ENCODE assay signal across 8 cellular contexts in genomic region chr15:78620021-78620838, GRCh38. TPM values are rescaled to one million over a fixed set of nuclear protein-coding genes. Genes with fewer than 3 reads are reported as not detected.
DNase-seq lines count a peak whose midpoint lies in the region; ATAC-seq and TF ChIP-seq lines count a peak whose summit lies in the region.

No MANE protein-coding gene starts in this region.

- H3K4me1 Mint-ChIP-seq in GM23338, result peaks cover 21% of the 10 kb centered on the region
- no peaks in the 10 kb centered on the region for H3K4me1 Mint-ChIP-seq in activated T-helper 1 cell treated with anti-CD3 and anti-CD28 coated beads, Interleukin-12 subunit alpha, Interleukin-12 subunit beta, Interleukin-2, Interleukin-4 antibody, amounts not matched to agents 30 ng/mL and 10 ng/mL and 1 ng/mL, durations not matched to agents 14 hours and 24 hours and 36 hours (ENCODE audit: low read depth)

- H3K27me3 Mint-ChIP-seq in GM23338 (ENCODE audit: insufficient read depth, low read depth, poor library complexity), result peaks cover 36% of the 10 kb centered on the region
- peaks cover 48% of the 10 kb centered on the region for H3K27me3 Mint-ChIP-seq in activated T-helper 1 cell treated with anti-CD3 and anti-CD28 coated beads, Interleukin-12 subunit alpha, Interleukin-12 subunit beta, Interleukin-2, Interleukin-4 antibody, amounts not matched to agents 30 ng/mL and 10 ng/mL and 1 ng/mL, durations not matched to agents 14 hours and 24 hours and 36 hours (ENCODE audit: insufficient read depth)

- no TSS peak for BruUV-seq in Panc1 (replicated peaks; lab: Mats Ljungman, UMichigan)

- CTCF ChIA-PET in Panc1 (lab: Charles Lee), result interaction anchor here (0.6 to 1.0 kb wide), 2 partner anchors 91 to 119 kb away, joined by 3 read pairs; no protein-coding TSS in a partner anchor

- peak; percentile 80 for DNase-seq in GM23338 (ENCODE audit: low spot score)
- DNase-seq in Panc1 (ENCODE audit: low read depth, low spot score), result no peak
- peak; percentile 8 for DNase-seq in foreskin melanocyte
- no peak for DNase-seq in psoas muscle
- no peak for DNase-seq in activated T-helper 1 cell treated with anti-CD3 and anti-CD28 coated beads, Interleukin-12 subunit alpha, Interleukin-12 subunit beta, Interleukin-2, Interleukin-4 antibody, amounts not matched to agents 30 ng/mL and 10 ng/mL and 1 ng/mL, durations not matched to agents 14 hours and 24 hours and 36 hours (ENCODE audit: low spot score)
- DNase-seq in activated naive CD4-positive, alpha-beta T cell (lab: John Stamatoyannopoulos, UW), result no peak

- peak overlapping the region; percentile 98 for H2AFZ ChIP-seq in GM23338

- H3K4me3 ChIP-seq in GM23338 (peak overlapping the region; percentile 71), Panc1 (ENCODE audit: low read depth in 2 of 2, low read length in 2 of 2) (peak overlapping the region; percentile 39 to 40), psoas muscle (peak overlapping the region; percentile 61)

- no peaks in the 10 kb centered on the region for H3K4me1 ChIP-seq in GM23338 (ENCODE audit: insufficient read depth)
- H3K4me1 ChIP-seq in Panc1 (ENCODE audit: control insufficient read depth, insufficient read depth, low read length), result peaks cover 7% of the 10 kb centered on the region; the same call in 1 of the 2 replicates
- H3K4me1 ChIP-seq in psoas muscle, result peaks cover 7% of the 10 kb centered on the region

- H3K4me3 Mint-ChIP-seq in GM23338, result peak overlapping the region; percentile 72
- H3K4me3 Mint-ChIP-seq in activated T-helper 1 cell treated with anti-CD3 and anti-CD28 coated beads, Interleukin-12 subunit alpha, Interleukin-12 subunit beta, Interleukin-2, Interleukin-4 antibody, amounts not matched to agents 30 ng/mL and 10 ng/mL and 1 ng/mL, durations not matched to agents 14 hours and 24 hours and 36 hours, result no peak overlapping the region

- POLR2A ChIA-PET in Panc1 (lab: Charles Lee), result no interaction called here

- WGBS in psoas muscle, 3 donors, result 1 to 3% (median 1%) methylated on average over 52 to 82 of the region's 82 CpGs

- no peak overlapping the region for H3K27ac ChIP-seq in GM23338 (ENCODE audit: low read depth)
- H3K27ac ChIP-seq in Panc1 (ENCODE audit: low read length), result no peak overlapping the region
- H3K27ac ChIP-seq in psoas muscle, result no peak overlapping the region

- H3K9me3 ChIP-seq in Panc1 (ENCODE audit: control insufficient read depth, insufficient read depth, low read depth, low read length) (no peaks in the 10 kb centered on the region), psoas muscle (no peaks in the 10 kb centered on the region)

- peak overlapping the region; percentile 93 for H3K4me2 ChIP-seq in GM23338

- H3K27me3 ChIP-seq in GM23338 (ENCODE audit: insufficient read depth) (peaks cover 44% of the 10 kb centered on the region), Panc1 (ENCODE audit: control insufficient read depth, insufficient read depth, low read length) (peaks cover 5% of the 10 kb centered on the region), psoas muscle (ENCODE audit: insufficient read depth in 3 of 3, low read length in 2 of 3) (peaks cover 0 to 39% (median 20%) of the 10 kb centered on the region in 3 donors)

- intact Hi-C loops in Panc1 (cut with micrococcal nuclease; ENCODE audit: unreplicated experiment), result no loop called here
- intact Hi-C loops in psoas muscle (cut with DNase I), result no loop called here
- intact Hi-C loops in activated T-helper 1 cell treated with anti-CD3 and anti-CD28 coated beads, Interleukin-12 subunit alpha, Interleukin-12 subunit beta, Interleukin-2, Interleukin-4 antibody, amounts not matched to agents 30 ng/mL and 10 ng/mL and 1 ng/mL, durations not matched to agents 14 hours and 24 hours and 36 hours (cut with micrococcal nuclease), result no loop called here

- no peaks in the 10 kb centered on the region for H3K9me3 Mint-ChIP-seq in GM23338
- H3K9me3 Mint-ChIP-seq in activated T-helper 1 cell treated with anti-CD3 and anti-CD28 coated beads, Interleukin-12 subunit alpha, Interleukin-12 subunit beta, Interleukin-2, Interleukin-4 antibody, amounts not matched to agents 30 ng/mL and 10 ng/mL and 1 ng/mL, durations not matched to agents 14 hours and 24 hours and 36 hours, result no peaks in the 10 kb centered on the region

- no peaks in the 10 kb centered on the region for H4K20me1 ChIP-seq in GM23338 (replicated peaks; ENCODE audit: insufficient read depth)

- peak; percentile 75 for ATAC-seq in GM23338
- ATAC-seq in Panc1, result peak; percentile 57
- peak; percentile 22 to 39 (median 32) for ATAC-seq in psoas muscle
- no peak for ATAC-seq in HG03175 (IDR thresholded peaks at IDR 0.05; ENCODE audit: unreplicated experiment)
- no peak for ATAC-seq in GM21381 (IDR thresholded peaks at IDR 0.05; ENCODE audit: unreplicated experiment)

- no peaks in the 10 kb centered on the region for H3K36me3 Mint-ChIP-seq in GM23338 (ENCODE audit: low read depth)
- no peaks in the 10 kb centered on the region for H3K36me3 Mint-ChIP-seq in activated T-helper 1 cell treated with anti-CD3 and anti-CD28 coated beads, Interleukin-12 subunit alpha, Interleukin-12 subunit beta, Interleukin-2, Interleukin-4 antibody, amounts not matched to agents 30 ng/mL and 10 ng/mL and 1 ng/mL, durations not matched to agents 14 hours and 24 hours and 36 hours (ENCODE audit: low read depth)

- no peak overlapping the region for H3K27ac Mint-ChIP-seq in GM23338
- no peak overlapping the region for H3K27ac Mint-ChIP-seq in activated T-helper 1 cell treated with anti-CD3 and anti-CD28 coated beads, Interleukin-12 subunit alpha, Interleukin-12 subunit beta, Interleukin-2, Interleukin-4 antibody, amounts not matched to agents 30 ng/mL and 10 ng/mL and 1 ng/mL, durations not matched to agents 14 hours and 24 hours and 36 hours

- no peaks in the 10 kb centered on the region for H3K36me3 ChIP-seq in GM23338 (ENCODE audit: insufficient read depth)
- no peaks in the 10 kb centered on the region for H3K36me3 ChIP-seq in Panc1 (ENCODE audit: control insufficient read depth, insufficient read depth, low read length)
- no peaks in the 10 kb centered on the region for H3K36me3 ChIP-seq in psoas muscle (ENCODE audit: insufficient read depth in 1 of 2, low read depth in 1 of 2)

- no peaks in the 10 kb centered on the region for H3F3A ChIP-seq in GM23338 (replicated peaks; ENCODE audit: low read depth)

- no peaks in the 10 kb centered on the region for H3K9me2 ChIP-seq in GM23338 (ENCODE audit: insufficient read depth)

- no peaks in the 10 kb centered on the region for H3K79me2 ChIP-seq in GM23338 (replicated peaks; ENCODE audit: insufficient read depth)

- TF ChIP-seq CTCF in GM23338 (conservative IDR thresholded peaks at IDR 0.05; ENCODE audit: low read depth in 2 of 2) (peak; percentile 52 to 77), Panc1 (IDR thresholded peaks at IDR 0.05) (no peak; the same call in 1 of the 2 replicates), psoas muscle (IDR thresholded peaks at IDR 0.05) (no peak)

- in situ Hi-C loops in Panc1 (cut with HindIII; ENCODE audit: low pct_unique_long_range_greater_than_20kb, low sequenced_read_pairs), result no loop called here

TF ChIP-seq in GM23338, 12 proteins besides CTCF, POLR2A, EP300 and RAD21:
- TF ChIP-seq EZH2 (IDR thresholded peaks at IDR 0.05; ENCODE audit: low read depth, unreplicated experiment) (peak; percentile 43), STAT1 (IDR thresholded peaks at IDR 0.05; ENCODE audit: unreplicated experiment) (no peak), EZH2phosphoT487 (IDR thresholded peaks at IDR 0.05; ENCODE audit: unreplicated experiment) (no peak), ZNF114 (CRISPR knock-in tag; IDR thresholded peaks at IDR 0.05) (no peak)

RNA-seq across cellular contexts. Expression of gene CHRNA3, which starts 0.6 kb away (rescaled TPM):
- total RNA-seq in GM23338 (2014; rRNA removed; shearing (Covaris generic)), result 1.3 and 2.9 TPM in 2 replicates
- polyA plus RNA-seq in GM23338 (2016; fragmentation: Nextera tagmentation; extraction: Ambion mirVana) (2.3 and 3.5 TPM in 2 replicates), psoas muscle (under 1 TPM in 2 of 3 donors, not detected in 1; 0.01 to 0.04 TPM)
- total RNA-seq in Panc1 (2021; ENCODE audit: unreplicated experiment) (0.31 TPM), psoas muscle (under 1 TPM in 2 of 4 donors, not detected in 2; 0.06 to 0.17 TPM)
- 1.5 TPM for polyA plus RNA-seq in Panc1 (2012; ENCODE audit: insufficient read length)
- total RNA-seq in activated T-helper 1 cell treated with anti-CD3 and anti-CD28 coated beads, Interleukin-12 subunit alpha, Interleukin-12 subunit beta, Interleukin-2, Interleukin-4 antibody, amounts not matched to agents 30 ng/mL and 10 ng/mL and 1 ng/mL, durations not matched to agents 14 hours and 24 hours and 36 hours, result not detected in 2 replicates

RNA-seq across cellular contexts. Expression of gene CHRNB4, which starts 20.8 kb away (rescaled TPM):
- total RNA-seq in GM23338 (2014; rRNA removed; shearing (Covaris generic)), result 1.0 and 1.6 TPM in 2 replicates
- polyA plus RNA-seq in GM23338 (2016; fragmentation: Nextera tagmentation; extraction: Ambion mirVana) (0.71 and 1.4 TPM in 2 replicates), psoas muscle (not detected)
- total RNA-seq in Panc1 (2021; ENCODE audit: unreplicated experiment) (not detected), psoas muscle (not detected)
- 0.15 TPM for polyA plus RNA-seq in Panc1 (2012; ENCODE audit: insufficient read length)
- not detected in 2 replicates for total RNA-seq in activated T-helper 1 cell treated with anti-CD3 and anti-CD28 coated beads, Interleukin-12 subunit alpha, Interleukin-12 subunit beta, Interleukin-2, Interleukin-4 antibody, amounts not matched to agents 30 ng/mL and 10 ng/mL and 1 ng/mL, durations not matched to agents 14 hours and 24 hours and 36 hours

RNA-seq across cellular contexts. Expression of gene CHRNA5, which starts 54.9 kb away (rescaled TPM):
- 19.6 and 26.2 TPM in 2 replicates for total RNA-seq in GM23338 (2014; rRNA removed; shearing (Covaris generic))
- polyA plus RNA-seq in GM23338 (2016; fragmentation: Nextera tagmentation; extraction: Ambion mirVana) (23.3 and 29.3 TPM in 2 replicates), psoas muscle (1 to 10 TPM; 1.4 to 3.3 (median 2.4) TPM)
- total RNA-seq in Panc1 (2021; ENCODE audit: unreplicated experiment) (52.4 TPM), psoas muscle (1 to 10 TPM in 3 of 4 donors, under 1 TPM in 1; 0.71 to 4.4 (median 3.8) TPM)
- 22.3 TPM for polyA plus RNA-seq in Panc1 (2012; ENCODE audit: insufficient read length)
- total RNA-seq in activated T-helper 1 cell treated with anti-CD3 and anti-CD28 coated beads, Interleukin-12 subunit alpha, Interleukin-12 subunit beta, Interleukin-2, Interleukin-4 antibody, amounts not matched to agents 30 ng/mL and 10 ng/mL and 1 ng/mL, durations not matched to agents 14 hours and 24 hours and 36 hours, result 6.4 and 10.3 TPM in 2 replicates

Comparison
In these comparisons a context has a peak if more than half of its experiments do, and no peak if none do; other contexts are left out.
1. ATAC-seq: peak in GM23338 (single experiment), Panc1 (single experiment) and psoas muscle (4 of 4); none in HG03175 (single experiment) and GM21381 (single experiment).
2. DNase-seq: peak in GM23338 (single experiment) and foreskin melanocyte (single experiment); none in Panc1 (single experiment), psoas muscle (0 of 2), activated T-helper 1 cell treated with anti-CD3 and anti-CD28 coated beads, Interleukin-12 subunit alpha, Interleukin-12 subunit beta, Interleukin-2, Interleukin-4 antibody, amounts not matched to agents 30 ng/mL and 10 ng/mL and 1 ng/mL, durations not matched to agents 14 hours and 24 hours and 36 hours (single experiment) and activated naive CD4-positive, alpha-beta T cell (0 of 4).
3. CTCF ChIP-seq: peak in GM23338 (2 of 2); none in Panc1 (single experiment) and psoas muscle (single experiment).
4. Peak in every context shown above with its lines, with median percentiles within 50 percentile points of each other: H3K4me3 ChIP-seq.